Comparison of ENCODE assay signal across 8 cellular contexts in the genomic region with DNA sequence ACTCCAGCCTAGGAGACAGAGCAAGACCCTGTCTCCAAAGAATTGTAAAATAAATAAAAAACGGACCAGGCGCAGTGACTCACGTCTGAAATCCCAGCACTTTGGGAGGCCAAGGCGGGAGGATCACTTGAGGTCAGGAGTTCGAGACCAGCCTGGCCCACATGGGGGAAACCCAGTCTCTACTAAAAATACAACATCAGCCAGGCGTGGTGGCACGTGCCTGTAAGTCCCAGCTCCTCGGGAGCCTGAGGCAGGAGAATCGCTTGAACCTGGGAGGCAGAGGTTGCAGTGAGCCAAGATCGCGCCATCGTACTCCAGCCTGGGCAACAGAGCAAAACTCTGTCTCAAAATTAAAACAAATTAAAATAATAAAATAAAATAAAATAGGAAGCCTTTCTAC. TPM values are rescaled to one million over a fixed set of nuclear protein-coding genes. Genes with fewer than 3 reads are reported as not detected.
DNase-seq lines count a peak whose midpoint lies in the region; ATAC-seq, FAIRE-seq and TF ChIP-seq lines count a peak whose summit lies in the region.
"Not testable (repeated sequence)": the region's sequence is repeated elsewhere in the genome, so short reads cannot be mapped to it uniquely, and the experiment has no call there.

No MANE protein-coding gene starts in this region.

- peak overlapping the region; percentile 92 for H3K9ac ChIP-seq in GM12878 (ENCODE audit: control insufficient read depth, insufficient read depth, low read length)

- H3K27ac Mint-ChIP-seq in activated CD4-positive, alpha-beta T cell treated with anti-CD3 and anti-CD28 coated beads, Interleukin-2, amount 10 ng/mL, durations not matched to agents 24 days and 14 days, result peak overlapping the region; percentile 76

- POLR2A ChIA-PET in GM12878 (lab: Charles Lee), result not testable (repeated sequence)

- not testable (repeated sequence) for TF ChIP-seq POLR2A in NB4 (IDR thresholded peaks at IDR 0.05; ENCODE audit: extremely low read depth, insufficient read length); GM12878 (IDR thresholded peaks at IDR 0.05; ENCODE audit: low read depth, low read length); uterus (IDR thresholded peaks at IDR 0.05)

- intact Hi-C loops in activated CD4-positive, alpha-beta T cell treated with anti-CD3 and anti-CD28 coated beads, Interleukin-2, amount 10 ng/mL, durations not matched to agents 24 days and 14 days (cut with micrococcal nuclease), result loop anchor here (2.0 to 5.0 kb wide), 3 partner anchors 103 to 1007 kb away; a partner anchor contains a TSS
- intact Hi-C loops in GM12878 (cut with micrococcal nuclease; ENCODE audit: unreplicated experiment), result loop anchor here (2.0 kb wide), 1 partner anchor 67 kb away; a partner anchor contains a TSS
- intact Hi-C loops in lower lobe of right lung (cut with DNase I), result not testable (repeated sequence)
- intact Hi-C loops in uterus (cut with DNase I; ENCODE audit: low total_unique reads), result loop anchor here (10.0 kb wide), 1 partner anchor 101 kb away; a partner anchor contains a TSS

- TF ChIP-seq EP300 in GM12878 (IDR thresholded peaks at IDR 0.05; ENCODE audit: borderline replicate concordance in 1 of 2, control insufficient read depth in 1 of 2, low read depth in 2 of 2, low read length in 2 of 2), result not testable (repeated sequence)

- not testable (repeated sequence) for H2AFZ ChIP-seq in GM12878 (ENCODE audit: control insufficient read depth, low read depth, low read length)

- SMC1A ChIA-PET in GM12878 (lab: Charles Lee; ENCODE audit: uncharacterized antibody, unreplicated experiment), result not testable (repeated sequence)

- RAD21 ChIA-PET in GM12878 (lab: Charles Lee; ENCODE audit: unreplicated experiment), result not testable (repeated sequence)

- H4K20me1 ChIP-seq in GM12878 (ENCODE audit: control insufficient read depth, insufficient read depth), result not testable (repeated sequence)

- H3K36me3 Mint-ChIP-seq in activated CD4-positive, alpha-beta T cell treated with anti-CD3 and anti-CD28 coated beads, Interleukin-2, amount 10 ng/mL, durations not matched to agents 24 days and 14 days (ENCODE audit: low read depth), result not testable (repeated sequence)

- H3K9me3 Mint-ChIP-seq in activated CD4-positive, alpha-beta T cell treated with anti-CD3 and anti-CD28 coated beads, Interleukin-2, amount 10 ng/mL, durations not matched to agents 24 days and 14 days, result not testable (repeated sequence)

- DNase-seq in GM06990 (ENCODE audit: extremely low read depth, insufficient read length); NB4 (ENCODE audit: low read depth); activated CD4-positive, alpha-beta T cell treated with anti-CD3 and anti-CD28 coated beads, Interleukin-2, amount 10 ng/mL, durations not matched to agents 24 days and 14 days; GM12878 (ENCODE audit: low read depth, low spot score); fibroblast of mammary gland (ENCODE audit: low read depth); lower lobe of right lung; retinal pigment epithelial cell (ENCODE audit: low read depth); uterus: not testable (repeated sequence)

- peak overlapping the region; percentile 89 for H3K4me3 ChIP-seq in GM06990 (replicated peaks; ENCODE audit: low read depth, low read length)
- H3K4me3 ChIP-seq in NB4 (ENCODE audit: low read depth, low read length), result peak overlapping the region; percentile 56
- H3K4me3 ChIP-seq in GM12878, result not testable (repeated sequence)
- peak overlapping the region; percentile 81 for H3K4me3 ChIP-seq in fibroblast of mammary gland (ENCODE audit: control insufficient read depth, low read depth, low read length)
- H3K4me3 ChIP-seq in lower lobe of right lung, result peak overlapping the region; percentile 66
- peak overlapping the region; percentile 83 for H3K4me3 ChIP-seq in retinal pigment epithelial cell (ENCODE audit: low read length)
- H3K4me3 ChIP-seq in uterus, result peak overlapping the region; percentile 85 to 91

- not testable (repeated sequence) for BruUV-seq in GM12878 (replicated peaks; lab: Mats Ljungman, UMichigan)

- TF ChIP-seq RAD21 in GM12878 (IDR thresholded peaks at IDR 0.05; ENCODE audit: insufficient read depth, low read depth, low read length), result not testable (repeated sequence)

- peak overlapping the region; percentile 72 for H3K4me3 Mint-ChIP-seq in activated CD4-positive, alpha-beta T cell treated with anti-CD3 and anti-CD28 coated beads, Interleukin-2, amount 10 ng/mL, durations not matched to agents 24 days and 14 days

- not testable (repeated sequence) for H3K27ac ChIP-seq in GM12878 (ENCODE audit: control insufficient read depth, insufficient read depth); lower lobe of right lung; uterus

- FAIRE-seq in GM12878 (lab: Jason Lieb, UNC), result not testable (repeated sequence)

- ATAC-seq in GM12878, lower lobe of right lung: not testable (repeated sequence)

- H3K4me1 ChIP-seq in GM12878 (ENCODE audit: control insufficient read depth, insufficient read depth, low read length); lower lobe of right lung; uterus: not testable (repeated sequence)

- not testable (repeated sequence) for H3K9me3 ChIP-seq in GM12878 (replicated peaks; ENCODE audit: control insufficient read depth, insufficient read depth, low read length); lower lobe of right lung; uterus

- not testable (repeated sequence) for TF ChIP-seq CTCF in GM06990 (IDR thresholded peaks at IDR 0.05; ENCODE audit: insufficient read depth, low read length, poor library complexity, severe bottlenecking); NB4 (IDR thresholded peaks at IDR 0.05; ENCODE audit: low read depth, low read length); GM12878 (IDR thresholded peaks at IDR 0.05 in 2 of 3, conservative IDR thresholded peaks at IDR 0.05 in 1 of 3; ENCODE audit: control insufficient read depth in 2 of 3, extremely low read depth in 1 of 3, insufficient read depth in 1 of 3, low read depth in 3 of 3, low read length in 3 of 3); fibroblast of mammary gland (conservative IDR thresholded peaks at IDR 0.05; ENCODE audit: control insufficient read depth, insufficient read depth, low read depth, low read length); lower lobe of right lung (IDR thresholded peaks at IDR 0.05); retinal pigment epithelial cell (conservative IDR thresholded peaks at IDR 0.05; ENCODE audit: low read depth, low read length); uterus (IDR thresholded peaks at IDR 0.05)

- in situ Hi-C loops in GM12878 (cut with MboI), result not testable (repeated sequence)

- H3K27me3 ChIP-seq in GM06990 (replicated peaks; ENCODE audit: control insufficient read depth, insufficient read depth, low read length); GM12878 (replicated peaks in 1 of 2; ENCODE audit: control insufficient read depth in 2 of 2, insufficient read depth in 2 of 2, low read length in 1 of 2); lower lobe of right lung (ENCODE audit: low read depth); uterus: not testable (repeated sequence)

- H3K27me3 Mint-ChIP-seq in activated CD4-positive, alpha-beta T cell treated with anti-CD3 and anti-CD28 coated beads, Interleukin-2, amount 10 ng/mL, durations not matched to agents 24 days and 14 days, result not testable (repeated sequence)

- CTCF ChIA-PET in GM12878 (lab: Yijun Ruan, JAX), result not testable (repeated sequence)

- peak overlapping the region; percentile 93 for H3K4me2 ChIP-seq in GM12878 (ENCODE audit: control insufficient read depth, insufficient read depth)

- 48% methylated on average over 12 of the region's 12 CpGs for WGBS in GM12878 (ENCODE audit: insufficient coverage, insufficient replicate concordance, low lambda C conversion rate, missing lambda C conversion rate)

- H3K36me3 ChIP-seq in GM06990 (ENCODE audit: control insufficient read depth, insufficient read depth, low read length); GM12878 (ENCODE audit: control insufficient read depth in 2 of 2, insufficient read depth in 2 of 2, low read length in 1 of 2); lower lobe of right lung; uterus: not testable (repeated sequence)

- H3K4me1 Mint-ChIP-seq in activated CD4-positive, alpha-beta T cell treated with anti-CD3 and anti-CD28 coated beads, Interleukin-2, amount 10 ng/mL, durations not matched to agents 24 days and 14 days, result not testable (repeated sequence)

- H3K79me2 ChIP-seq in GM12878 (ENCODE audit: control insufficient read depth, insufficient read depth, low read length), result not testable (repeated sequence)

RNA-seq across cellular contexts. Expression of a gene that starts 1.0 kb away (rescaled TPM):
- 47.5 and 47.8 TPM in 2 replicates for total RNA-seq in activated CD4-positive, alpha-beta T cell treated with anti-CD3 and anti-CD28 coated beads, Interleukin-2, amount 10 ng/mL, durations not matched to agents 24 days and 14 days
- 5.5 and 7.0 TPM in 2 replicates for total RNA-seq in GM12878 (2013; cell fraction: nucleolus; rRNA removed)
- total RNA-seq in GM12878 (2014; rRNA removed) (23.9 and 30.7 TPM in 2 replicates), GM12878 (2014; rRNA removed; fragmentation: Illumina TruSeq; extraction: Trizol) (9.7 and 10.7 TPM in 2 replicates), GM12878 (2021) (26.5 and 34.3 TPM in 2 replicates), lower lobe of right lung (11.2 TPM), uterus (10 to 100 TPM in 2 of 4 donors, 1 to 10 TPM in 2; 4.1 to 16.1 (median 9.4) TPM)
- 4.4 TPM for polyA plus RNA-seq in GM12878 (2011; ENCODE audit: low read depth)
- polyA plus RNA-seq in GM12878 (2011; rRNA removed) (2.7 and 4.6 TPM in 2 replicates), GM12878 (2014; fragmentation: Illumina TruSeq; extraction: Trizol) (1.3 and 5.9 TPM in 2 replicates), GM12878 (2014; fragmentation: Nextera tagmentation; extraction: Ambion mirVana) (under 1 TPM in 1 of 2 experiments, not detected in 1; 0.11 TPM), GM12878 (2014; rRNA removed) (27.8 and 34.8 TPM in 2 replicates), GM12878 (2016; fragmentation: Nextera tagmentation; extraction: Ambion mirVana) (10 to 100 TPM in 1 of 2 experiments, 1 to 10 TPM in 1; 3.3 to 11.3 TPM)
- 3.7 and 5.7 TPM in 2 replicates for polyA plus RNA-seq in GM12878 (2011; cell fraction: cytosol; rRNA removed)
- 28.9 and 32.0 TPM in 2 replicates for polyA plus RNA-seq in GM12878 (2011; cell fraction: nucleus; rRNA removed)
- 13.4 and 16.3 TPM in 2 replicates for polyA plus RNA-seq in GM12878 (2012)
- polyA minus RNA-seq in GM12878 (2011; rRNA and poly(A)+ RNA removed), result 5.6 and 12.3 TPM in 2 replicates
- 5.7 and 17.5 TPM in 2 replicates for polyA minus RNA-seq in GM12878 (2011; cell fraction: cytosol; rRNA and poly(A)+ RNA removed)
- polyA minus RNA-seq in GM12878 (2011; cell fraction: nucleus; rRNA and poly(A)+ RNA removed), result 6.6 and 11.7 TPM in 2 replicates
